Comparison of ENCODE assay signal across 8 cellular contexts in genomic region chr6:26205161-26205624, GRCh38.
DNase-seq lines count a peak whose midpoint lies in the region; ATAC-seq and TF ChIP-seq lines count a peak whose summit lies in the region.

No MANE protein-coding gene starts in this region.

- H4K20me1 ChIP-seq in Loucy (ENCODE audit: insufficient read depth, low read length, poor library complexity, severe bottlenecking) = no peaks in the 10 kb centered on the region

- POLR2A ChIA-PET in CD4-positive, alpha-beta memory T cell (lab: Charles Lee; ENCODE audit: partially characterized antibody) = interaction anchor here (0.6 to 25.6 kb wide), 45 partner anchors 10 to 1688 kb away, joined by 3 to 1953 read pairs (median 6); partner anchors contain the start of gene HMGN4
- POLR2A ChIA-PET in RWPE1 (lab: Yijun Ruan, JAX; ENCODE audit: low non-redundant PET) = interaction anchor here (0.7 to 1.5 kb wide), 4 partner anchors 10 to 126 kb away, joined by 3 to 9 read pairs (median 3); a partner anchor contains a TSS

- H2AFZ ChIP-seq in Loucy (ENCODE audit: low read length) = no peak overlapping the region

- H3K9me3 Mint-ChIP-seq in CD4-positive, alpha-beta memory T cell = peaks cover 0 to 9% (median 0%) of the 10 kb centered on the region in 8 donors

- intact Hi-C loops in CD4-positive, alpha-beta memory T cell (cut with micrococcal nuclease) = loop anchor here (1.0 to 2.0 kb wide), 6 partner anchors 11 to 928 kb away; a partner anchor contains a TSS

- no peaks in the 10 kb centered on the region for H3K79me2 ChIP-seq in Loucy (ENCODE audit: insufficient read depth, low read length)

- H3K4me1 Mint-ChIP-seq in CD4-positive, alpha-beta memory T cell = peaks cover 1 to 20% (median 9%) of the 10 kb centered on the region in 4 donors

- H3K4me1 ChIP-seq in CD4-positive, alpha-beta memory T cell (ENCODE audit: insufficient read depth, low read length) = peaks cover 32% of the 10 kb centered on the region
- peaks cover 52% of the 10 kb centered on the region for H3K4me1 ChIP-seq in Loucy (ENCODE audit: insufficient read depth, low read length, poor library complexity, severe bottlenecking)

- H3F3A ChIP-seq in Loucy (ENCODE audit: low read depth) = peaks cover 13% of the 10 kb centered on the region

- no peak for TF ChIP-seq CTCF in Loucy (conservative IDR thresholded peaks at IDR 0.05; ENCODE audit: low read length)
- no peak for TF ChIP-seq CTCF in RWPE1 (conservative IDR thresholded peaks at IDR 0.05; ENCODE audit: low read depth)
- no peak for TF ChIP-seq CTCF in omental fat pad (IDR thresholded peaks at IDR 0.05)

- CTCF ChIA-PET in CD4-positive, alpha-beta memory T cell (lab: Charles Lee; ENCODE audit: partially characterized antibody) = interaction anchor here (0.8 to 3.9 kb wide), 7 partner anchors 11 to 79 kb away, joined by 3 to 38 read pairs (median 4); a partner anchor contains a TSS
- CTCF ChIA-PET in RWPE1 (lab: Yijun Ruan, JAX) = interaction anchor here (0.6 to 0.7 kb wide), 2 partner anchors 61 to 123 kb away, joined by 3 to 7 read pairs; no protein-coding TSS in a partner anchor

- peak overlapping the region; percentile 99 for H3K4me2 ChIP-seq in Loucy (ENCODE audit: low read depth, low read length, poor library complexity, severe bottlenecking)

- H3K27ac ChIP-seq in CD4-positive, alpha-beta memory T cell (ENCODE audit: low read depth, low read length) = peak overlapping the region; percentile 82
- peak overlapping the region; percentile 97 for H3K27ac ChIP-seq in RWPE1

- H3K27ac Mint-ChIP-seq in CD4-positive, alpha-beta memory T cell = no peak overlapping the region

- H3K9ac ChIP-seq in Loucy (ENCODE audit: low read depth, low read length, poor library complexity, severe bottlenecking) = peak overlapping the region; percentile 99

- peaks cover 0 to 9% of the 10 kb centered on the region in 2 donors for H3K36me3 Mint-ChIP-seq in CD4-positive, alpha-beta memory T cell

- no peaks in the 10 kb centered on the region for H3K9me3 ChIP-seq in CD4-positive, alpha-beta memory T cell (ENCODE audit: control insufficient read depth in 1 of 2, low read length in 2 of 2)
- no peaks in the 10 kb centered on the region for H3K9me3 ChIP-seq in Loucy (ENCODE audit: insufficient read depth, low read depth, low read length)

- H3K27me3 ChIP-seq in CD4-positive, alpha-beta memory T cell (ENCODE audit: insufficient read depth, low read length) = no peaks in the 10 kb centered on the region
- H3K27me3 ChIP-seq in Loucy (ENCODE audit: insufficient read depth, low read length, poor library complexity, severe bottlenecking) = no peaks in the 10 kb centered on the region

- ATAC-seq in GM21390 (IDR thresholded peaks at IDR 0.05; ENCODE audit: unreplicated experiment) = peak; percentile 35
- ATAC-seq in omental fat pad (ENCODE audit: low FRiP score) = peak; percentile 28

- H3K36me3 ChIP-seq in CD4-positive, alpha-beta memory T cell (ENCODE audit: insufficient read depth, low read length) = no peaks in the 10 kb centered on the region
- no peaks in the 10 kb centered on the region for H3K36me3 ChIP-seq in Loucy (ENCODE audit: insufficient read depth, low read length)

- no peak overlapping the region for H3K4me3 Mint-ChIP-seq in CD4-positive, alpha-beta memory T cell

- peak; percentile 84 to 88 (median 88) for DNase-seq in CD4-positive, alpha-beta memory T cell
- peak; percentile 79 for DNase-seq in RWPE1 (ENCODE audit: low spot score)
- peak; percentile 79 for DNase-seq in activated gamma-delta T cell treated with Interleukin-2 at 50 U/mL for 16 hours
- DNase-seq in glomerular visceral epithelial cell (ENCODE audit: extremely low spot score) = peak; percentile 89
- no peak for DNase-seq in omental fat pad (ENCODE audit: low spot score)
- DNase-seq in ureter (ENCODE audit: low spot score) = peak; percentile 91

- H3K9me2 ChIP-seq in Loucy (replicated peaks; ENCODE audit: low read depth, low read length) = no peaks in the 10 kb centered on the region

- H3K27me3 Mint-ChIP-seq in CD4-positive, alpha-beta memory T cell = peaks cover 0 to 3% of the 10 kb centered on the region in 2 donors

- H3K4me3 ChIP-seq in CD4-positive, alpha-beta memory T cell (ENCODE audit: low read length in 2 of 2) = peak overlapping the region; percentile 48 to 87
- peak overlapping the region; percentile 76 for H3K4me3 ChIP-seq in Loucy (ENCODE audit: low read length, poor library complexity, severe bottlenecking)
